In the genomic region with DNA sequence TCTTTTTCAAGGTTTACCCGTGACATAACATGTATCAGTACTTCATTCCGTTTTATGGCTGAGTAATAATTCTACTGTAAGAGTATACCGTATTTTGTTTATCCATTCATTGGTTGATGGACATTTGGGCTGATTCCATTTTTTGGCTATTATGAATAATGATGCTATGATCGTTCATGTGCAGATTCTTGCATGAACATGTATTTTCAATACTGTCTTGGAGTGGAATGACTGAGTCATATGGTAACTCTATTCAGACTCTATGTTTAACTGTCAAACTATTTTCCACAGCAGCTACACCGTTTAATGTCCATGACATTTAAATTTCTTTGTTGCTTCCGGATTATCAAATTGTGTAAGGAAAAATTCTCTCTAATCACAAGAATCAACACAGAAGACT, we compare ENCODE assay signal across 19 cellular contexts. TPM values are rescaled to one million over a fixed set of nuclear protein-coding genes. Genes with fewer than 3 reads are reported as not detected.
A peak's percentile ranks its signal among the peaks of the same experiment; 100 is the strongest.
DNase-seq lines count a peak whose midpoint lies in the region; ATAC-seq, FAIRE-seq and TF ChIP-seq lines count a peak whose summit lies in the region.
"Had no signal": no experiment of that assay in that cellular context is flagged by ENCODE, and none has a peak within 500 bp of the region (broad histone marks: within the 10 kb centered on the region; RNA-seq: fewer than 3 reads in every experiment).

No MANE protein-coding gene starts in this region.

- peak overlapping the region; percentile 49 for H3K27ac ChIP-seq in RWPE2 (ENCODE audit: poor library complexity, severe bottlenecking)
- H3K27ac ChIP-seq in keratinocyte (ENCODE audit: control insufficient read depth, insufficient read depth, low read length), result peak overlapping the region; percentile 83
- H3K27ac ChIP-seq in OCI-LY7 (ENCODE audit: low read depth, low read length, poor library complexity, severe bottlenecking), result no peak overlapping the region
- H3K27ac ChIP-seq in prostate gland, result no peak overlapping the region
- H3K27ac ChIP-seq: KMS-11 had no signal

- H3K4me3 Mint-ChIP-seq in activated naive CD4-positive, alpha-beta T cell treated with anti-CD3 and anti-CD28 coated beads, Interleukin-2, amount 10 ng/mL, durations not matched to agents 7 days and 5 days, result no peak overlapping the region
- no peak overlapping the region for H3K4me3 Mint-ChIP-seq in activated naive CD8-positive, alpha-beta T cell
- H3K4me3 Mint-ChIP-seq: CD8-positive, alpha-beta memory T cell had no signal

- H3K9me3 ChIP-seq in RWPE2 (ENCODE audit: severe bottlenecking) (no peaks in the 10 kb centered on the region), keratinocyte (ENCODE audit: control insufficient read depth, low read depth, low read length) (no peaks in the 10 kb centered on the region), OCI-LY7 (ENCODE audit: low read length) (no peaks in the 10 kb centered on the region), prostate gland (no peaks in the 10 kb centered on the region)
- H3K9me3 ChIP-seq: MG63 had no signal

- H3K27ac Mint-ChIP-seq in activated naive CD4-positive, alpha-beta T cell treated with anti-CD3 and anti-CD28 coated beads, Interleukin-2, amount 10 ng/mL, durations not matched to agents 7 days and 5 days, result peak overlapping the region; percentile 28
- H3K27ac Mint-ChIP-seq in activated naive CD8-positive, alpha-beta T cell, result peak overlapping the region; percentile 58

- H3K4me3 ChIP-seq in RWPE2 (ENCODE audit: severe bottlenecking), result no peak overlapping the region
- no peak overlapping the region for H3K4me3 ChIP-seq in keratinocyte (ENCODE audit: control insufficient read depth in 2 of 3, extremely low read depth in 1 of 3, insufficient read depth in 2 of 3, low read depth in 1 of 3, low read length in 3 of 3)
- H3K4me3 ChIP-seq in OCI-LY7 (ENCODE audit: low read depth, low read length, poor library complexity, severe bottlenecking), result no peak overlapping the region
- H3K4me3 ChIP-seq in prostate gland, result no peak overlapping the region
- H3K4me3 ChIP-seq: MG63 had no signal

- no peaks in the 10 kb centered on the region for H3K9me3 Mint-ChIP-seq in activated naive CD4-positive, alpha-beta T cell treated with anti-CD3 and anti-CD28 coated beads, Interleukin-2, amount 10 ng/mL, durations not matched to agents 7 days and 5 days
- no peaks in the 10 kb centered on the region for H3K9me3 Mint-ChIP-seq in activated naive CD8-positive, alpha-beta T cell (ENCODE audit: low read depth)
- H3K9me3 Mint-ChIP-seq: CD8-positive, alpha-beta memory T cell had no signal

- H2AFZ ChIP-seq in keratinocyte (ENCODE audit: control insufficient read depth, low read length), result no peak overlapping the region
- no peak overlapping the region for H2AFZ ChIP-seq in OCI-LY7 (ENCODE audit: low read length)

- BruUV-seq in OCI-LY7 (replicated peaks; lab: Mats Ljungman, UMichigan), result no TSS peak

- H3K9me2 ChIP-seq in OCI-LY7 (ENCODE audit: insufficient read depth, low read length), result no peaks in the 10 kb centered on the region

- H3K27me3 Mint-ChIP-seq in activated naive CD4-positive, alpha-beta T cell treated with anti-CD3 and anti-CD28 coated beads, Interleukin-2, amount 10 ng/mL, durations not matched to agents 7 days and 5 days, result no peaks in the 10 kb centered on the region
- H3K27me3 Mint-ChIP-seq in activated naive CD8-positive, alpha-beta T cell, result no peaks in the 10 kb centered on the region
- H3K27me3 Mint-ChIP-seq: CD8-positive, alpha-beta memory T cell had no signal

- TF ChIP-seq CTCF in RWPE2 (IDR thresholded peaks at IDR 0.05; ENCODE audit: poor library complexity, severe bottlenecking), result no peak
- no peak for TF ChIP-seq CTCF in keratinocyte (optimal IDR thresholded peaks at IDR 0.05 in 1 of 3, IDR thresholded peaks at IDR 0.05 in 1 of 3, conservative IDR thresholded peaks at IDR 0.05 in 1 of 3; ENCODE audit: extremely low read depth in 1 of 3, insufficient read depth in 2 of 3, low read length in 3 of 3)
- no peak for TF ChIP-seq CTCF in OCI-LY7 (conservative IDR thresholded peaks at IDR 0.05; ENCODE audit: low read length)
- TF ChIP-seq CTCF in prostate gland (IDR thresholded peaks at IDR 0.05), result no peak

- H3K4me2 ChIP-seq in keratinocyte (ENCODE audit: control insufficient read depth, extremely low read depth, insufficient read depth, low read depth, low read length) (peak overlapping the region; percentile 63), OCI-LY7 (ENCODE audit: low read length) (no peak overlapping the region)
- H3K4me2 ChIP-seq: KMS-11 had no signal

- H3K4me1 ChIP-seq in RWPE2 (ENCODE audit: insufficient read depth, poor library complexity, severe bottlenecking) (no peaks in the 10 kb centered on the region), keratinocyte (ENCODE audit: control insufficient read depth, extremely low read depth, insufficient read depth, low read length) (peaks cover 16% of the 10 kb centered on the region), OCI-LY7 (ENCODE audit: insufficient read depth, low read length, poor library complexity, severe bottlenecking) (no peaks in the 10 kb centered on the region), prostate gland (replicated peaks) (no peaks in the 10 kb centered on the region)

- H3K9ac ChIP-seq in keratinocyte (ENCODE audit: control insufficient read depth, extremely low read depth, insufficient read depth, low read length), result peak overlapping the region; percentile 59
- H3K9ac ChIP-seq: KMS-11 had no signal

- CTCF ChIA-PET in activated naive CD4-positive, alpha-beta T cell treated with anti-CD3 and anti-CD28 coated beads, Interleukin-2, amount 10 ng/mL, durations not matched to agents 7 days and 5 days (lab: Charles Lee), result interaction anchor here (1.2 kb wide), 1 partner anchor 12 kb away, joined by 4 read pairs; no protein-coding TSS in a partner anchor
- CTCF ChIA-PET in OCI-LY7 (lab: Charles Lee; ENCODE audit: unreplicated experiment), result no interaction called here

- DNase-seq in activated naive CD4-positive, alpha-beta T cell treated with anti-CD3 and anti-CD28 coated beads, Interleukin-2, amount 10 ng/mL, durations not matched to agents 7 days and 5 days, result no peak
- DNase-seq in activated naive CD4-positive, alpha-beta T cell treated with anti-CD3 and anti-CD28 coated beads, Interleukin-2, amount 50 U/mL, for 16 hours, result no peak
- DNase-seq in RWPE2 (ENCODE audit: low spot score) (no peak), keratinocyte (ENCODE audit: low read depth, low spot score) (peak; percentile 75), OCI-LY7 (ENCODE audit: low spot score) (no peak), prostate gland (ENCODE audit: low spot score) (no peak)
- DNase-seq: CD8-positive, alpha-beta memory T cell; GF-D8; GOT3; MG63; NCI-H1092 treated with DMSO at 0.1 percent for 48 hours; NCI-H1694; NCI-H446; PC-3 had no signal

- H3K36me3 ChIP-seq in RWPE2 (ENCODE audit: low read depth) (peaks cover 84% of the 10 kb centered on the region), keratinocyte (ENCODE audit: control insufficient read depth in 2 of 2, extremely low read depth in 1 of 2, insufficient read depth in 2 of 2, low read length in 2 of 2) (peaks cover 22 to 38% of the 10 kb centered on the region in 2 experiments), OCI-LY7 (ENCODE audit: insufficient read depth, low read length) (peaks cover 95% of the 10 kb centered on the region), prostate gland (peaks cover 6 to 7% of the 10 kb centered on the region in 2 donors)

- peaks cover 5% of the 10 kb centered on the region for H4K20me1 ChIP-seq in keratinocyte (ENCODE audit: control insufficient read depth, extremely low read depth, insufficient read depth, low read length)
- H4K20me1 ChIP-seq in OCI-LY7 (ENCODE audit: insufficient read depth, low read length), result no peaks in the 10 kb centered on the region

- ATAC-seq in RWPE2 (ENCODE audit: low read depth), result peak; percentile 92
- ATAC-seq in HG03460 (IDR thresholded peaks at IDR 0.05; ENCODE audit: unreplicated experiment), result no peak
- ATAC-seq: PC-3 had no signal

- no peaks in the 10 kb centered on the region for H3K27me3 ChIP-seq in RWPE2 (ENCODE audit: insufficient read depth, poor library complexity, severe bottlenecking)
- no peaks in the 10 kb centered on the region for H3K27me3 ChIP-seq in keratinocyte (ENCODE audit: control insufficient read depth, extremely low read depth, insufficient read depth, low read length)
- no peaks in the 10 kb centered on the region for H3K27me3 ChIP-seq in prostate gland (replicated peaks; ENCODE audit: insufficient read depth)
- H3K27me3 ChIP-seq: MG63 had no signal

- H3K9me1 ChIP-seq in keratinocyte (ENCODE audit: control insufficient read depth, extremely low read depth, insufficient read depth, low read length), result no peaks in the 10 kb centered on the region

- TF ChIP-seq POLR2A in prostate gland (IDR thresholded peaks at IDR 0.05), result no peak

- POLR2A ChIA-PET in OCI-LY7 (lab: Charles Lee), result interaction anchor here (0.5 kb wide), 1 partner anchor 1345 kb away, joined by 3 read pairs; no protein-coding TSS in a partner anchor

- no peaks in the 10 kb centered on the region for H3K4me1 Mint-ChIP-seq in activated naive CD4-positive, alpha-beta T cell treated with anti-CD3 and anti-CD28 coated beads, Interleukin-2, amount 10 ng/mL, durations not matched to agents 7 days and 5 days
- H3K4me1 Mint-ChIP-seq in activated naive CD8-positive, alpha-beta T cell (ENCODE audit: low read depth), result peaks cover 5% of the 10 kb centered on the region

- 78% methylated on average over 6 of the region's 6 CpGs for WGBS in prostate gland

- FAIRE-seq in keratinocyte (lab: Jason Lieb, UNC), result peak; percentile 85

- peaks cover 36% of the 10 kb centered on the region for H3K36me3 Mint-ChIP-seq in activated naive CD4-positive, alpha-beta T cell treated with anti-CD3 and anti-CD28 coated beads, Interleukin-2, amount 10 ng/mL, durations not matched to agents 7 days and 5 days
- H3K36me3 Mint-ChIP-seq in activated naive CD8-positive, alpha-beta T cell, result no peaks in the 10 kb centered on the region

- dilution Hi-C loops in keratinocyte (cut with MboI; ENCODE audit: extremely low pct_ligation_motif_present, low sequenced_read_pairs), result no loop called here

- intact Hi-C loops in OCI-LY7 (cut with micrococcal nuclease; ENCODE audit: unreplicated experiment), result no loop called here
- intact Hi-C loops in prostate gland (cut with DNase I), result no loop called here

- H3K79me2 ChIP-seq in keratinocyte (ENCODE audit: control insufficient read depth, insufficient read depth, low read length) (peaks cover 31% of the 10 kb centered on the region), OCI-LY7 (ENCODE audit: insufficient read depth, low read depth, low read length) (peaks cover 8% of the 10 kb centered on the region; the same call in 1 of the 2 replicates)

RNA-seq across cellular contexts. Expression of gene BFAR, which starts 17.9 kb away (rescaled TPM):
- 86.1 to 119 TPM (median 92.3 TPM) in 3 replicates for polyA plus RNA-seq in keratinocyte
- polyA plus RNA-seq in keratinocyte (2011; ENCODE audit: low read depth), result 23.8 TPM
- 79.1 and 113 TPM in 2 replicates for polyA plus RNA-seq in keratinocyte (2011; cell fraction: cytosol; rRNA removed)
- 87.1 and 91.6 TPM in 2 replicates for polyA plus RNA-seq in keratinocyte (2011; cell fraction: nucleus; rRNA removed)
- polyA plus RNA-seq in keratinocyte (2012; ENCODE audit: low replicate concordance), result 53.7 and 83.3 TPM in 2 replicates
- 41.0 to 100 TPM (median 88.5 TPM) in 3 replicates for polyA minus RNA-seq in keratinocyte
- polyA minus RNA-seq in keratinocyte (2011; cell fraction: cytosol; rRNA and poly(A)+ RNA removed), result 48.0 TPM
- 50.6 and 85.7 TPM in 2 replicates for polyA minus RNA-seq in keratinocyte (2011; cell fraction: nucleus; rRNA and poly(A)+ RNA removed)
- 34.4 and 36.7 TPM in 2 replicates for total RNA-seq in OCI-LY7 (2014; rRNA removed; shearing (Covaris generic))
- total RNA-seq in OCI-LY7 (2022) (63.4 and 69.7 TPM in 2 replicates), prostate gland (10 to 100 TPM; 30.3 to 67.9 TPM)

RNA-seq across cellular contexts. Expression of gene PARN, which starts 20.6 kb away (rescaled TPM):
- 29.4 to 40.8 TPM (median 33.9 TPM) in 3 replicates for polyA plus RNA-seq in keratinocyte
- polyA plus RNA-seq in keratinocyte (2011; ENCODE audit: low read depth), result 56.8 TPM
- polyA plus RNA-seq in keratinocyte (2011; cell fraction: cytosol; rRNA removed), result 39.4 and 55.5 TPM in 2 replicates
- 50.5 and 52.9 TPM in 2 replicates for polyA plus RNA-seq in keratinocyte (2011; cell fraction: nucleus; rRNA removed)
- polyA plus RNA-seq in keratinocyte (2012; ENCODE audit: low replicate concordance), result 21.2 and 33.8 TPM in 2 replicates
- polyA minus RNA-seq in keratinocyte, result 18.7 to 37.7 TPM (median 32.4 TPM) in 3 replicates
- 22.8 TPM for polyA minus RNA-seq in keratinocyte (2011; cell fraction: cytosol; rRNA and poly(A)+ RNA removed)
- 19.1 and 42.3 TPM in 2 replicates for polyA minus RNA-seq in keratinocyte (2011; cell fraction: nucleus; rRNA and poly(A)+ RNA removed)
- total RNA-seq in OCI-LY7 (2014; rRNA removed; shearing (Covaris generic)), result 31.6 and 40.1 TPM in 2 replicates
- total RNA-seq in OCI-LY7 (2022) (76.5 and 85.9 TPM in 2 replicates), prostate gland (10 to 100 TPM; 22.4 to 51.2 TPM)

RNA-seq across cellular contexts. Expression of gene PLA2G10, which starts 43.5 kb away (rescaled TPM):
- polyA plus RNA-seq in keratinocyte, result 0.54 to 3.2 TPM (median 1.0 TPM) in 3 replicates
- polyA plus RNA-seq in keratinocyte (2011; ENCODE audit: low read depth), result not detected
- 0.41 and 1.9 TPM in 2 replicates for polyA plus RNA-seq in keratinocyte (2011; cell fraction: cytosol; rRNA removed)
- polyA plus RNA-seq in keratinocyte (2011; cell fraction: nucleus; rRNA removed), result 0.41 and 1.3 TPM in 2 replicates
- 1.6 and 1.8 TPM in 2 replicates for polyA plus RNA-seq in keratinocyte (2012; ENCODE audit: low replicate concordance)
- polyA minus RNA-seq in keratinocyte, result 1.3 to 1.8 TPM (median 1.6 TPM) in 3 replicates
- polyA minus RNA-seq in keratinocyte (2011; cell fraction: cytosol; rRNA and poly(A)+ RNA removed), result not detected
- 2.8 and 2.9 TPM in 2 replicates for polyA minus RNA-seq in keratinocyte (2011; cell fraction: nucleus; rRNA and poly(A)+ RNA removed)
- total RNA-seq in OCI-LY7 (2014; rRNA removed; shearing (Covaris generic)), result 0.41 TPM in 1 of 2 replicates, not detected in the other
- total RNA-seq in OCI-LY7 (2022) (0.39 TPM in 1 of 2 replicates, not detected in the other), prostate gland (1 to 10 TPM in 1 of 2 donors, not detected in 1; 1.5 TPM)
- total RNA-seq: CD8-positive, alpha-beta memory T cell had no signal
- polyA plus RNA-seq: AG04450; BJ; CD8-positive, alpha-beta memory T cell had no signal

RNA-seq across cellular contexts. Expression of gene NPIPA3, which starts 52.6 kb away (rescaled TPM):
- polyA plus RNA-seq in keratinocyte, result 0.45 to 1.2 TPM (median 0.79 TPM) in 3 replicates
- polyA plus RNA-seq in keratinocyte (2011; ENCODE audit: low read depth), result not detected
- polyA plus RNA-seq in keratinocyte (2011; cell fraction: cytosol; rRNA removed), result 0.60 and 0.69 TPM in 2 replicates
- 2.3 and 3.9 TPM in 2 replicates for polyA plus RNA-seq in keratinocyte (2011; cell fraction: nucleus; rRNA removed)
- polyA plus RNA-seq in keratinocyte (2012; ENCODE audit: low replicate concordance), result 1.1 and 1.8 TPM in 2 replicates
- 0.30 TPM in 1 of 3 replicates, not detected in the others for polyA minus RNA-seq in keratinocyte
- not detected for polyA minus RNA-seq in keratinocyte (2011; cell fraction: cytosol; rRNA and poly(A)+ RNA removed)
- not detected in 2 replicates for polyA minus RNA-seq in keratinocyte (2011; cell fraction: nucleus; rRNA and poly(A)+ RNA removed)
- 2.8 and 5.0 TPM in 2 replicates for total RNA-seq in OCI-LY7 (2014; rRNA removed; shearing (Covaris generic))
- total RNA-seq in OCI-LY7 (2022) (1.3 and 1.8 TPM in 2 replicates), prostate gland (1 to 10 TPM in 1 of 2 donors, under 1 TPM in 1; 0.80 to 2.2 TPM)
- polyA plus RNA-seq: CD8-positive, alpha-beta memory T cell had no signal

Comparison
In these comparisons a context has a peak if more than half of its experiments do, and no peak if none do; other contexts are left out.
1. H3K27ac ChIP-seq: peak in RWPE2 (single experiment) and keratinocyte (single experiment); none in OCI-LY7 (single experiment) and prostate gland (0 of 2).